Comparison of ENCODE assay signal across 8 cellular contexts in genomic region chr17:5419356-5419958, GRCh38. TPM values are rescaled to one million over a fixed set of nuclear protein-coding genes. Genes with fewer than 3 reads are reported as not detected.
DNase-seq lines count a peak whose midpoint lies in the region; ATAC-seq and TF ChIP-seq lines count a peak whose summit lies in the region.

NUP88 (minus strand) TSS chr17:5419662; CDS start chr17:5419650, 12 bp downstream.

- H3K4me1 ChIP-seq in left ventricle myocardium inferior = peaks cover 67% of the 10 kb centered on the region
- peaks cover 5% of the 10 kb centered on the region for H3K4me1 ChIP-seq in prostate gland (replicated peaks)
- H3K4me1 ChIP-seq in urinary bladder (ENCODE audit: insufficient read depth) = no peaks in the 10 kb centered on the region

- intact Hi-C loops in left ventricle myocardium inferior (cut with micrococcal nuclease) (no loop called here), prostate gland (cut with DNase I) (no loop called here)

- H3K36me3 ChIP-seq in left ventricle myocardium inferior (peaks cover 64% of the 10 kb centered on the region), prostate gland (peaks cover 0 to 8% of the 10 kb centered on the region in 2 donors), urinary bladder (ENCODE audit: insufficient read depth) (peaks cover 5% of the 10 kb centered on the region)

- peak within 1 kb of the TSS; percentile 96 for H3K4me3 ChIP-seq in left ventricle myocardium inferior
- peak within 1 kb of the TSS; percentile 65 for H3K4me3 ChIP-seq in prostate gland
- H3K4me3 ChIP-seq in urinary bladder (ENCODE audit: low read depth, low read length) = peak within 1 kb of the TSS; percentile 77

- no peaks in the 10 kb centered on the region for H3K27me3 ChIP-seq in left ventricle myocardium inferior (ENCODE audit: low read depth)
- no peaks in the 10 kb centered on the region for H3K27me3 ChIP-seq in prostate gland (replicated peaks; ENCODE audit: insufficient read depth)

- H3K27ac Mint-ChIP-seq in T-helper 17 cell = peak within 1 kb of the TSS; percentile 97

- under 1% methylated on average over 49 of the region's 49 CpGs for WGBS in prostate gland
- under 1% methylated on average over 49 of the region's 49 CpGs for WGBS in urinary bladder

- DNase-seq in NCI-H1694 treated with DMSO at 0.1 percent for 48 hours (lab: John Stamatoyannopoulos, UW) (peak; percentile 98), T-helper 17 cell (peak; percentile 89 to 94 (median 94)), amygdala (lab: John Stamatoyannopoulos, UW) (peak; percentile 77 to 99 (median 96)), left ventricle myocardium inferior (peak; percentile 96), prostate gland (ENCODE audit: low spot score) (peak; percentile 95)

- H3K36me3 Mint-ChIP-seq in T-helper 17 cell (ENCODE audit: low read depth) = no peaks in the 10 kb centered on the region

- H3K4me1 Mint-ChIP-seq in T-helper 17 cell = peaks cover 19% of the 10 kb centered on the region

- TF ChIP-seq CTCF in left ventricle myocardium inferior (IDR thresholded peaks at IDR 0.05; ENCODE audit: borderline replicate concordance) (no peak), prostate gland (IDR thresholded peaks at IDR 0.05) (no peak)

- ATAC-seq in HG02885 (IDR thresholded peaks at IDR 0.05; ENCODE audit: poor library complexity, unreplicated experiment) (peak; percentile 91), T-helper 17 cell (peak; percentile 91)

- H3K27me3 Mint-ChIP-seq in T-helper 17 cell = no peaks in the 10 kb centered on the region

- TF ChIP-seq POLR2A in GM15510 (IDR thresholded peaks at IDR 0.05; ENCODE audit: borderline replicate concordance, extremely low read depth, insufficient read length) (peak; percentile 90), prostate gland (IDR thresholded peaks at IDR 0.05) (peak; percentile 90)

- H3K27ac ChIP-seq in left ventricle myocardium inferior (replicated peaks) = peak within 1 kb of the TSS; percentile 90
- H3K27ac ChIP-seq in prostate gland = peak within 1 kb of the TSS; percentile 91
- peak within 1 kb of the TSS; percentile 77 for H3K27ac ChIP-seq in urinary bladder (ENCODE audit: low read depth)

- H3K9me3 ChIP-seq in T-helper 17 cell (ENCODE audit: control insufficient read depth, low read length, poor library complexity, severe bottlenecking) = no peaks in the 10 kb centered on the region
- no peaks in the 10 kb centered on the region for H3K9me3 ChIP-seq in left ventricle myocardium inferior (replicated peaks)
- no peaks in the 10 kb centered on the region for H3K9me3 ChIP-seq in prostate gland

- peak within 1 kb of the TSS; percentile 96 for H3K4me3 Mint-ChIP-seq in T-helper 17 cell

RNA-seq across cellular contexts. Expression of gene NUP88, which starts in this region (rescaled TPM):
- total RNA-seq in T-helper 17 cell (100 to 1,000 TPM; 118 to 130 TPM), left ventricle myocardium inferior (37.3 TPM), prostate gland (100 to 1,000 TPM in 1 of 2 donors, 10 to 100 TPM in 1; 64.8 to 105 TPM), urinary bladder (70.4 TPM)
- polyA plus RNA-seq in urinary bladder = 43.5 TPM

Comparison
In these comparisons a context has a peak if more than half of its experiments do, and no peak if none do; other contexts are left out.
1. Peak in every context shown above with its lines: DNase-seq, ATAC-seq, H3K4me3 ChIP-seq and H3K27ac ChIP-seq.